Comparison of ENCODE assay signal across 9 cellular contexts in the genomic region with DNA sequence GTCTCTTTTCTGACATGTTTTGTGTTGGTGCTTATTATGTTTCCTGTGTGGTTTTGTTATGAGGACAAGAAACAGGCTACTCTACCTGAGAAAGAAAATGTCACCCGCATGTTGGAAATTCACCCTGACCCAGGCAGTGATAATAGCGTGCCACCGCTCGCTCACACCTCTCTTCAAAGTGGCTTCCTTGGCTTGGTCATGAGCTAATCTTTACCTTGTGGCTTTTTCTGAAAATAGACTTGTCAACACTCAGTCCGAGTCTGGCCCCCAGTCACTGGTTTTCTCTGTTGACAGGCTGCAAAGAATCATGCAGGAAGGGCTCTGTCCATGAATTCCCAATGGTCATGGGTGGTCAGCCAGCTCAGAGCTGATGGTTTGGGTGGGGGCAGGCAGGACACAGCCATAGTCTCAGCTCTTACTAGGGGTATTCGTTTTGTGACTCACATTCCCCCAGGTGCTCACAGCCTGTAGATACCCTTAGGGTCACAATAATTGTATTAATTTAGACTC.
DNase-seq lines count a peak whose midpoint lies in the region; ATAC-seq and TF ChIP-seq lines count a peak whose summit lies in the region.
"Had no signal": no experiment of that assay in that cellular context is flagged by ENCODE, and none has a peak within 500 bp of the region (broad histone marks: within the 10 kb centered on the region; RNA-seq: fewer than 3 reads in every experiment).

No MANE protein-coding gene starts in this region.

- H3K27me3 ChIP-seq in transverse colon (no peaks in the 10 kb centered on the region), MG63 (no peaks in the 10 kb centered on the region)

- peak; percentile 1 to 35 for DNase-seq in stimulated activated CD8-positive, alpha-beta memory T cell treated with anti-CD3 and anti-CD28 coated beads, Interleukin-15, amount 100 ng/mL, for 48 hours (ENCODE audit: low read depth in 2 of 2)
- no peak for DNase-seq in stimulated activated CD8-positive, alpha-beta memory T cell treated with anti-CD3 and anti-CD28 coated beads, Interleukin-4, amount 100 ng/mL, for 48 hours
- peak; percentile 13 for DNase-seq in activated T-helper 9 cell treated with anti-CD3 and anti-CD28 coated beads, Interleukin-2, amount 50 U/mL, for 16 hours (ENCODE audit: low read depth)
- DNase-seq in transverse colon (no peak), iPS-NIHi7 (ENCODE audit: extremely low spot score) (no peak), T1000 (lab: John Stamatoyannopoulos, UW) (no peak), MG63 (no peak)
- DNase-seq: NCI-H1694 had no signal

- H3K9me3 ChIP-seq in transverse colon (no peaks in the 10 kb centered on the region), MG63 (no peaks in the 10 kb centered on the region)

- ATAC-seq in HG02943 (IDR thresholded peaks at IDR 0.05; ENCODE audit: low read depth, unreplicated experiment), result peak; percentile 94

- TF ChIP-seq POLR2A in transverse colon (IDR thresholded peaks at IDR 0.05), result no peak

- in situ Hi-C loops in transverse colon (cut with MboI; ENCODE audit: low pct_ligation_motif_present in 1 of 4, low pct_unique_long_range_greater_than_20kb in 1 of 4, low sequenced_read_pairs in 3 of 4), result loop anchor here in 2 of 4 donors (5.0 to 10.0 kb wide), 2 partner anchors 194 to 201 kb away; no protein-coding TSS in a partner anchor

- TF ChIP-seq EP300 in transverse colon (IDR thresholded peaks at IDR 0.05; ENCODE audit: low read depth), result no peak

- intact Hi-C loops in transverse colon (cut with DNase I; ENCODE audit: low total_unique reads), result no loop called here

- H3K4me3 ChIP-seq in transverse colon (no peak overlapping the region), MG63 (no peak overlapping the region)

- no peak for TF ChIP-seq CTCF in transverse colon (IDR thresholded peaks at IDR 0.05)

- peaks cover 9 to 50% (median 28%) of the 10 kb centered on the region in 4 donors for H3K4me1 ChIP-seq in transverse colon

- H3K36me3 ChIP-seq in transverse colon, result no peaks in the 10 kb centered on the region
- 0 out of 2 replicates have a peak, but pooled peaks cover 6% of the 10 kb centered on the region for H3K36me3 ChIP-seq in MG63

- peak overlapping the region; percentile 80 to 88 (median 84) for H3K27ac ChIP-seq in transverse colon

- WGBS in transverse colon (ENCODE audit: low coverage in 1 of 2), 2 donors, result 62% methylated on average over 6 of the region's 6 CpGs; no CpG with 5 or more reads in 1 of the 2 donors

Comparison
In these comparisons a context has a peak if more than half of its experiments do, and no peak if none do; other contexts are left out.
1. DNase-seq: peak in stimulated activated CD8-positive, alpha-beta memory T cell treated with anti-CD3 and anti-CD28 coated beads, Interleukin-15, amount 100 ng/mL, for 48 hours (2 of 2) and activated T-helper 9 cell treated with anti-CD3 and anti-CD28 coated beads, Interleukin-2, amount 50 U/mL, for 16 hours (single experiment); none in stimulated activated CD8-positive, alpha-beta memory T cell treated with anti-CD3 and anti-CD28 coated beads, Interleukin-4, amount 100 ng/mL, for 48 hours (single experiment), transverse colon (single experiment), iPS-NIHi7 (single experiment), T1000 (single experiment) and MG63 (single experiment).